In the genomic region with DNA sequence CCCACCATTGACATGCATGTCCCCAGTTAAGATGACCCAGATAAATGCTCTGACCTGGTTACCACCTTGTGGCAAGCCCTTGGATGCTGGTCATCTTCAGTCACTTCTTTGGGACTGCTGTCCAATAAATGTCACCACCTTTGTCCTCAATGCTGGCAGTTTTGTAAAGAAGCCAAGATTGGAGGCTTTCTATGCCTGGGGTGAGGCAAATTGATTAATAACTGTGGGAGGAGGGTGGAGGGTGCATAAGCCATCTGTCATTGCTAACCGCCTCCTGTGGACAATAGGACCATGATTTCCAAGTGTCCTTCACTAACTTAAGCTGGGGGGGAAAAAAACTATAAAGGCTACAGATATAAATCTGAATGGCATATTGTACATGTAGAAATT, we compare ENCODE assay signal across 14 cellular contexts. TPM values are rescaled to one million over a fixed set of nuclear protein-coding genes. Genes with fewer than 3 reads are reported as not detected.
DNase-seq lines count a peak whose midpoint lies in the region; ATAC-seq and TF ChIP-seq lines count a peak whose summit lies in the region.
"Had no signal": no experiment of that assay in that cellular context is flagged by ENCODE, and none has a peak within 500 bp of the region (broad histone marks: within the 10 kb centered on the region; RNA-seq: fewer than 3 reads in every experiment).

No MANE protein-coding gene starts in this region.

- POLR2A ChIA-PET in SK-N-SH (lab: Yijun Ruan, JAX) = no interaction called here

- TF ChIP-seq EP300 in SK-N-SH (IDR thresholded peaks at IDR 0.05; ENCODE audit: borderline replicate concordance in 1 of 2, low read depth in 1 of 2, low read length in 1 of 2) = no peak

- H3K9ac ChIP-seq in SK-N-SH = no peak overlapping the region
- peak overlapping the region; percentile 7 for H3K9ac ChIP-seq in skeletal muscle satellite cell (ENCODE audit: low read depth, low read length)

- H3K27ac ChIP-seq in SK-N-SH (ENCODE audit: low read depth in 2 of 2, low read length in 1 of 2) = peak overlapping the region; percentile 59 to 71

- no peaks in the 10 kb centered on the region for H3K9me3 Mint-ChIP-seq in endothelial cell (ENCODE audit: unreplicated experiment)
- H3K9me3 Mint-ChIP-seq: nephron progenitor cell had no signal

- H3K4me1 ChIP-seq in SK-N-SH (ENCODE audit: control insufficient read depth in 1 of 2, insufficient read depth in 2 of 2, low read depth in 1 of 2, low read length in 1 of 2) = peaks cover 13 to 28% of the 10 kb centered on the region in 2 experiments
- H3K4me1 ChIP-seq in skeletal muscle satellite cell (ENCODE audit: control insufficient read depth, insufficient read depth, low read length) = peaks cover 45% of the 10 kb centered on the region

- H3K4me3 ChIP-seq in SK-N-SH (ENCODE audit: low read depth in 2 of 2, low read length in 1 of 2) (no peak overlapping the region), skeletal muscle satellite cell (ENCODE audit: low read length) (no peak overlapping the region)
- H3K4me3 ChIP-seq: upper lobe of left lung had no signal

- CTCF ChIA-PET in SK-N-SH (lab: Yijun Ruan, JAX) = interaction anchor here (1.2 to 1.7 kb wide), 5 partner anchors 10 to 408 kb away, joined by 3 to 10 read pairs (median 3); no protein-coding TSS in a partner anchor

- no peak overlapping the region for H3K27ac Mint-ChIP-seq in endothelial cell (ENCODE audit: unreplicated experiment)
- H3K27ac Mint-ChIP-seq: nephron progenitor cell had no signal

- H3K9me2 ChIP-seq in SK-N-SH = no peaks in the 10 kb centered on the region

- H3K4me1 Mint-ChIP-seq in endothelial cell (ENCODE audit: unreplicated experiment) = peaks cover 5% of the 10 kb centered on the region

- H3K36me3 ChIP-seq in SK-N-SH (replicated peaks in 1 of 2; ENCODE audit: control insufficient read depth in 1 of 2, insufficient read depth in 2 of 2, low read length in 1 of 2) (peaks cover 33 to 44% of the 10 kb centered on the region in 2 experiments), skeletal muscle satellite cell (ENCODE audit: insufficient read depth, low read length) (peaks cover 61% of the 10 kb centered on the region)

- H3F3A ChIP-seq in SK-N-SH (replicated peaks; ENCODE audit: insufficient read depth) = peaks cover 24% of the 10 kb centered on the region

- WGBS in SK-N-SH (ENCODE audit: low lambda C conversion rate) = 95% methylated on average over 1 of the region's 1 CpG

- H3K36me3 Mint-ChIP-seq in endothelial cell (ENCODE audit: low read depth, unreplicated experiment) = peaks cover 26% of the 10 kb centered on the region

- H3K4me2 ChIP-seq in SK-N-SH (peak overlapping the region; percentile 39; the same call in 1 of the 2 replicates), skeletal muscle satellite cell (ENCODE audit: low read length) (no peak overlapping the region)

- peaks cover 11% of the 10 kb centered on the region; the same call in 1 of the 2 replicates for H3K79me2 ChIP-seq in SK-N-SH (ENCODE audit: insufficient read depth)

- no peak overlapping the region for H2AFZ ChIP-seq in SK-N-SH (ENCODE audit: low read depth)

- DNase-seq in SK-N-SH = peak; percentile 24
- peak; percentile 89 for DNase-seq in NCI-H69 (lab: John Stamatoyannopoulos, UW)
- no peak for DNase-seq in endothelial cell (ENCODE audit: low spot score)
- no peak for DNase-seq in MV-4-11 (lab: John Stamatoyannopoulos, UW)
- no peak for DNase-seq in SKM-1 treated with dmso at 0.1 percent for 144 hours (lab: John Stamatoyannopoulos, UW; ENCODE audit: unreplicated experiment)
- no peak for DNase-seq in T1000 (lab: John Stamatoyannopoulos, UW)
- DNase-seq: activated CD4-positive, alpha-beta T cell treated with anti-CD3 and anti-CD28 coated beads for 48 hours; activated effector memory CD4-positive, alpha-beta T cell treated with anti-CD3 and anti-CD28 coated beads, Interleukin-2, amount 50 U/mL, for 16 hours; NCI-H187 treated with DMSO at 0.1 percent for 48 hours; nephron progenitor cell; small intestine; upper lobe of left lung had no signal

- no peak for ATAC-seq in SK-N-SH treated with all-trans-retinoic acid at 6 μM for 48 hours

- peaks cover 2% of the 10 kb centered on the region for H3K27me3 Mint-ChIP-seq in endothelial cell (ENCODE audit: unreplicated experiment)

- H4K20me1 ChIP-seq in SK-N-SH (ENCODE audit: insufficient read depth) = peaks cover 9% of the 10 kb centered on the region; the same call in 1 of the 2 replicates

- H3K27me3 ChIP-seq in SK-N-SH (ENCODE audit: insufficient read depth) (no peaks in the 10 kb centered on the region), skeletal muscle satellite cell (ENCODE audit: control insufficient read depth, insufficient read depth, low read length) (no peaks in the 10 kb centered on the region)
- H3K27me3 ChIP-seq: upper lobe of left lung had no signal

- peak overlapping the region; percentile 56 for H3K4me3 Mint-ChIP-seq in endothelial cell (ENCODE audit: unreplicated experiment)
- H3K4me3 Mint-ChIP-seq: nephron progenitor cell had no signal

- H3K9me3 ChIP-seq in SK-N-SH (no peaks in the 10 kb centered on the region), skeletal muscle satellite cell (replicated peaks; ENCODE audit: low read length) (no peaks in the 10 kb centered on the region)
- H3K9me3 ChIP-seq: upper lobe of left lung had no signal

- TF ChIP-seq CTCF in SK-N-SH (IDR thresholded peaks at IDR 0.05) (no peak), endothelial cell (IDR thresholded peaks at IDR 0.05; ENCODE audit: unreplicated experiment) (no peak)

- TF ChIP-seq RAD21 in SK-N-SH (IDR thresholded peaks at IDR 0.05; ENCODE audit: low read length) = no peak

TF ChIP-seq in SK-N-SH, 30 proteins besides CTCF, POLR2A, EP300 and RAD21 (continues in another document):
- TF ChIP-seq NFIC (IDR thresholded peaks at IDR 0.05; ENCODE audit: borderline replicate concordance) (no peak), ELF1 (IDR thresholded peaks at IDR 0.05) (no peak), EZH2phosphoT487 (IDR thresholded peaks at IDR 0.05; ENCODE audit: borderline replicate concordance, low read depth) (no peak), TEAD4 (IDR thresholded peaks at IDR 0.05; ENCODE audit: borderline replicate concordance, insufficient read depth) (no peak), SIN3A (IDR thresholded peaks at IDR 0.05; ENCODE audit: borderline replicate concordance, low read depth, low read length) (no peak), GATA2 (CRISPR knock-in tag; IDR thresholded peaks at IDR 0.05) (no peak), SMC3 (IDR thresholded peaks at IDR 0.05; ENCODE audit: low read depth, low read length) (no peak), TCF12 (IDR thresholded peaks at IDR 0.05) (no peak), YY1 (IDR thresholded peaks at IDR 0.05; ENCODE audit: low read depth) (no peak)
- TF ChIP-seq, protein P1, sequence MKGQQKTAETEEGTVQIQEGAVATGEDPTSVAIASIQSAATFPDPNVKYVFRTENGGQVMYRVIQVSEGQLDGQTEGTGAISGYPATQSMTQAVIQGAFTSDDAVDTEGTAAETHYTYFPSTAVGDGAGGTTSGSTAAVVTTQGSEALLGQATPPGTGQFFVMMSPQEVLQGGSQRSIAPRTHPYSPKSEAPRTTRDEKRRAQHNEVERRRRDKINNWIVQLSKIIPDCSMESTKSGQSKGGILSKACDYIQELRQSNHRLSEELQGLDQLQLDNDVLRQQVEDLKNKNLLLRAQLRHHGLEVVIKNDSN (IDR thresholded peaks at IDR 0.05; ENCODE audit: borderline replicate concordance, low read depth) = no peak
- TF ChIP-seq, protein P2, sequence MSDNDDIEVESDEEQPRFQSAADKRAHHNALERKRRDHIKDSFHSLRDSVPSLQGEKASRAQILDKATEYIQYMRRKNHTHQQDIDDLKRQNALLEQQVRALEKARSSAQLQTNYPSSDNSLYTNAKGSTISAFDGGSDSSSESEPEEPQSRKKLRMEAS (IDR thresholded peaks at IDR 0.05; ENCODE audit: low read depth) = no peak

TF ChIP-seq in SK-N-SH treated with all-trans-retinoic acid at 6 μM for 48 hours, 23 proteins besides CTCF, POLR2A, EP300 and RAD21 (continues in another document):
- TF ChIP-seq TCF4 (CRISPR knock-in tag; IDR thresholded peaks at IDR 0.05; ENCODE audit: borderline replicate concordance) = no peak
- no peak for TF ChIP-seq ARNTL (CRISPR knock-in tag; IDR thresholded peaks at IDR 0.05; ENCODE audit: borderline replicate concordance, low read depth)
- TF ChIP-seq ISL1 (CRISPR knock-in tag; IDR thresholded peaks at IDR 0.05) = no peak
- TF ChIP-seq ZC3H10 (CRISPR knock-in tag; IDR thresholded peaks at IDR 0.05) = no peak
- TF ChIP-seq ZFP3 (CRISPR knock-in tag; IDR thresholded peaks at IDR 0.05) = no peak
- TF ChIP-seq, protein P3, sequence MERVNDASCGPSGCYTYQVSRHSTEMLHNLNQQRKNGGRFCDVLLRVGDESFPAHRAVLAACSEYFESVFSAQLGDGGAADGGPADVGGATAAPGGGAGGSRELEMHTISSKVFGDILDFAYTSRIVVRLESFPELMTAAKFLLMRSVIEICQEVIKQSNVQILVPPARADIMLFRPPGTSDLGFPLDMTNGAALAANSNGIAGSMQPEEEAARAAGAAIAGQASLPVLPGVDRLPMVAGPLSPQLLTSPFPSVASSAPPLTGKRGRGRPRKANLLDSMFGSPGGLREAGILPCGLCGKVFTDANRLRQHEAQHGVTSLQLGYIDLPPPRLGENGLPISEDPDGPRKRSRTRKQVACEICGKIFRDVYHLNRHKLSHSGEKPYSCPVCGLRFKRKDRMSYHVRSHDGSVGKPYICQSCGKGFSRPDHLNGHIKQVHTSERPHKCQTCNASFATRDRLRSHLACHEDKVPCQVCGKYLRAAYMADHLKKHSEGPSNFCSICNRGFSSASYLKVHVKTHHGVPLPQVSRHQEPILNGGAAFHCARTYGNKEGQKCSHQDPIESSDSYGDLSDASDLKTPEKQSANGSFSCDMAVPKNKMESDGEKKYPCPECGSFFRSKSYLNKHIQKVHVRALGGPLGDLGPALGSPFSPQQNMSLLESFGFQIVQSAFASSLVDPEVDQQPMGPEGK (CRISPR knock-in tag; IDR thresholded peaks at IDR 0.05; ENCODE audit: borderline replicate concordance) = no peak

RNA-seq across cellular contexts. Expression of a gene that starts 24.4 kb away (rescaled TPM):
- polyA plus RNA-seq in SK-N-SH (2012; rRNA removed) = 42.8 and 55.1 TPM in 2 replicates
- polyA plus RNA-seq in SK-N-SH (2012; cell fraction: cytosol; rRNA removed) = 49.7 and 50.8 TPM in 2 replicates
- polyA plus RNA-seq in SK-N-SH (2012; cell fraction: nucleus; rRNA removed) = 64.7 and 121 TPM in 2 replicates
- total RNA-seq in endothelial cell (ENCODE audit: unreplicated experiment) = 55.4 TPM
- 31.7 and 58.1 TPM in 2 replicates for total RNA-seq in skeletal muscle satellite cell (2012; rRNA removed)

RNA-seq across cellular contexts. Expression of a gene that starts 24.7 kb away (rescaled TPM):
- 29.2 and 38.3 TPM in 2 replicates for polyA plus RNA-seq in SK-N-SH (2012; rRNA removed)
- polyA plus RNA-seq in SK-N-SH (2012; cell fraction: cytosol; rRNA removed) = 34.8 and 37.0 TPM in 2 replicates
- polyA plus RNA-seq in SK-N-SH (2012; cell fraction: nucleus; rRNA removed) = 34.6 and 50.8 TPM in 2 replicates
- total RNA-seq in endothelial cell (ENCODE audit: unreplicated experiment) = 21.9 TPM
- 7.4 and 7.6 TPM in 2 replicates for total RNA-seq in skeletal muscle satellite cell (2012; rRNA removed)

RNA-seq across cellular contexts. Expression of a gene that starts 27.5 kb away (rescaled TPM):
- 21.2 and 23.1 TPM in 2 replicates for polyA plus RNA-seq in SK-N-SH (2012; rRNA removed)
- polyA plus RNA-seq in SK-N-SH (2012; cell fraction: cytosol; rRNA removed) = 18.1 and 20.1 TPM in 2 replicates
- polyA plus RNA-seq in SK-N-SH (2012; cell fraction: nucleus; rRNA removed) = 48.3 and 65.4 TPM in 2 replicates
- 89.1 TPM for total RNA-seq in endothelial cell (ENCODE audit: unreplicated experiment)
- total RNA-seq in skeletal muscle satellite cell (2012; rRNA removed) = 26.1 and 35.6 TPM in 2 replicates

Comparison
In these comparisons a context has a peak if more than half of its experiments do, and no peak if none do; other contexts are left out.
1. DNase-seq: peak in SK-N-SH (single experiment) and NCI-H69 (single experiment); none in endothelial cell (single experiment), MV-4-11 (single experiment), SKM-1 treated with dmso at 0.1 percent for 144 hours (single experiment) and T1000 (single experiment).